In the genomic region with DNA sequence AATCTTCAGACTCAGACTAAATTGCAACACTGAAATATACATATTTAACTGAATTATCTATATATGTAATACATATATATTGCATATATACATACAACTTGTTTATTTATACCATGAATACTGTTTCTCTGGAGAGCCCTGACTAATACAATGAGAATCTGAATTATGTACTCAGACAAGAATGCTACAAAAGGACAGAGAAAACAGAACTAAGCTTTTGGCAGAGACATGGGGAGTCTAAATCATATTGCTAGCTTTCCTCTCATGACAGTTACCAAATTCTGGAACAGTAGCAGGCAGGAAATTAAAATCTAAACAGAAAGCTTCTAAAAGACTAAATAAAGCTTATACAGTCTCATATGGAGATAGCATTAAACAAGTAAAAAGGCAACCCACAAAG, we compare ENCODE assay signal across 18 cellular contexts.
DNase-seq lines count a peak whose midpoint lies in the region; ATAC-seq and TF ChIP-seq lines count a peak whose summit lies in the region.
"Had no signal": no experiment of that assay in that cellular context is flagged by ENCODE, and none has a peak within 500 bp of the region (broad histone marks: within the 10 kb centered on the region; RNA-seq: fewer than 3 reads in every experiment).

No MANE protein-coding gene starts in this region.

- in situ Hi-C loops in GM23248 (cut with MboI) = no loop called here

- H3K4me2 ChIP-seq in GM23248 (ENCODE audit: unreplicated experiment) = peak overlapping the region; percentile 76

- CTCF ChIA-PET in activated naive CD4-positive, alpha-beta T cell treated with anti-CD3 and anti-CD28 coated beads for 36 hours (lab: Charles Lee) = interaction anchor here (2.2 kb wide), 1 partner anchor 8 kb away, joined by 13 read pairs; no protein-coding TSS in a partner anchor

- H3K4me3 ChIP-seq in GM23248 (no peak overlapping the region), adipocyte (ENCODE audit: low read length) (peak overlapping the region; percentile 7), suprapubic skin (no peak overlapping the region)
- H3K4me3 ChIP-seq: cardiac muscle cell, mucosa of descending colon had no signal

- no peaks in the 10 kb centered on the region for H4K20me1 ChIP-seq in GM23248 (ENCODE audit: insufficient read depth)

- H3K27ac ChIP-seq in GM23248 (peak overlapping the region; percentile 86), suprapubic skin (peak overlapping the region; percentile 12)
- H3K27ac ChIP-seq: cardiac muscle cell had no signal

- H3K4me1 Mint-ChIP-seq in activated CD4-positive, alpha-beta T cell treated with anti-CD3 and anti-CD28 coated beads, Interleukin-2, amount 10 ng/mL, durations not matched to agents 24 days and 14 days = no peaks in the 10 kb centered on the region
- H3K4me1 Mint-ChIP-seq in activated naive CD4-positive, alpha-beta T cell treated with anti-CD3 and anti-CD28 coated beads for 36 hours (ENCODE audit: low read depth) = peaks cover 2% of the 10 kb centered on the region
- H3K4me1 Mint-ChIP-seq: CD4-positive, CD25-positive, alpha-beta regulatory T cell had no signal

- no peak for TF ChIP-seq CTCF in suprapubic skin (IDR thresholded peaks at IDR 0.05)

- TF ChIP-seq EP300 in suprapubic skin (IDR thresholded peaks at IDR 0.05) = no peak

- no peak overlapping the region for H2AFZ ChIP-seq in GM23248

- ATAC-seq in GM19324 (IDR thresholded peaks at IDR 0.05; ENCODE audit: low FRiP score, unreplicated experiment) = no peak
- ATAC-seq: mucosa of descending colon had no signal

- no peak for TF ChIP-seq POLR2A in suprapubic skin (IDR thresholded peaks at IDR 0.05)

- H3K36me3 ChIP-seq in GM23248 (ENCODE audit: low read depth) = no peaks in the 10 kb centered on the region
- H3K36me3 ChIP-seq in adipocyte (ENCODE audit: control insufficient read depth, insufficient read depth, low read length, severe bottlenecking) = no peaks in the 10 kb centered on the region
- no peaks in the 10 kb centered on the region for H3K36me3 ChIP-seq in suprapubic skin
- H3K36me3 ChIP-seq: cardiac muscle cell had no signal

- no peaks in the 10 kb centered on the region for H3K79me2 ChIP-seq in GM23248 (ENCODE audit: insufficient read depth)

- H3K27ac Mint-ChIP-seq in activated CD4-positive, alpha-beta T cell treated with anti-CD3 and anti-CD28 coated beads, Interleukin-2, amount 10 ng/mL, durations not matched to agents 24 days and 14 days = no peak overlapping the region
- no peak overlapping the region for H3K27ac Mint-ChIP-seq in activated naive CD4-positive, alpha-beta T cell treated with anti-CD3 and anti-CD28 coated beads for 36 hours
- H3K27ac Mint-ChIP-seq: activated T-helper 1 cell treated with anti-CD3 and anti-CD28 coated beads, Interleukin-12 subunit alpha, Interleukin-12 subunit beta, Interleukin-2, Interleukin-4 antibody, amounts not matched to agents 30 ng/mL and 10 ng/mL and 1 ng/mL, durations not matched to agents 14 hours and 24 hours and 36 hours; CD4-positive, CD25-positive, alpha-beta regulatory T cell; progenitor cell of endocrine pancreas had no signal

- no peak overlapping the region for H3K4me3 Mint-ChIP-seq in activated CD4-positive, alpha-beta T cell treated with anti-CD3 and anti-CD28 coated beads, Interleukin-2, amount 10 ng/mL, durations not matched to agents 24 days and 14 days
- H3K4me3 Mint-ChIP-seq in activated naive CD4-positive, alpha-beta T cell treated with anti-CD3 and anti-CD28 coated beads for 36 hours = no peak overlapping the region
- H3K4me3 Mint-ChIP-seq: activated T-helper 1 cell treated with anti-CD3 and anti-CD28 coated beads, Interleukin-12 subunit alpha, Interleukin-12 subunit beta, Interleukin-2, Interleukin-4 antibody, amounts not matched to agents 30 ng/mL and 10 ng/mL and 1 ng/mL, durations not matched to agents 14 hours and 24 hours and 36 hours; CD4-positive, CD25-positive, alpha-beta regulatory T cell had no signal

- H3K36me3 Mint-ChIP-seq in activated CD4-positive, alpha-beta T cell treated with anti-CD3 and anti-CD28 coated beads, Interleukin-2, amount 10 ng/mL, durations not matched to agents 24 days and 14 days (ENCODE audit: low read depth) = no peaks in the 10 kb centered on the region
- no peaks in the 10 kb centered on the region for H3K36me3 Mint-ChIP-seq in activated naive CD4-positive, alpha-beta T cell treated with anti-CD3 and anti-CD28 coated beads for 36 hours (ENCODE audit: low read depth)
- H3K36me3 Mint-ChIP-seq: CD4-positive, CD25-positive, alpha-beta regulatory T cell had no signal

- peaks cover 31% of the 10 kb centered on the region for H3F3A ChIP-seq in GM23248 (ENCODE audit: insufficient read depth)

- no peaks in the 10 kb centered on the region for H3K9me2 ChIP-seq in GM23248 (ENCODE audit: insufficient read depth)

- intact Hi-C loops in activated CD4-positive, alpha-beta T cell treated with anti-CD3 and anti-CD28 coated beads, Interleukin-2, amount 10 ng/mL, durations not matched to agents 24 days and 14 days (cut with micrococcal nuclease) = no loop called here
- intact Hi-C loops in activated naive CD4-positive, alpha-beta T cell treated with anti-CD3 and anti-CD28 coated beads for 36 hours (cut with micrococcal nuclease) = no loop called here

- DNase-seq in GM23248 = peak; percentile 67
- DNase-seq in adipocyte (ENCODE audit: low read depth) = peak; percentile 76
- DNase-seq in fibroblast of the conjunctiva (ENCODE audit: low read depth) = peak; percentile 75
- no peak for DNase-seq in suprapubic skin (ENCODE audit: low spot score in 2 of 2)
- no peak for DNase-seq in activated CD4-positive, alpha-beta T cell treated with anti-CD3 and anti-CD28 coated beads, Interleukin-2, amount 10 ng/mL, durations not matched to agents 24 days and 14 days
- no peak for DNase-seq in activated naive CD4-positive, alpha-beta T cell treated with anti-CD3 and anti-CD28 coated beads for 36 hours
- DNase-seq in HuH-7.5 (ENCODE audit: low spot score) = no peak
- DNase-seq: activated CD4-positive, alpha-beta T cell treated with anti-CD3 and anti-CD28 coated beads, Interleukin-2, amount 50 U/mL, for 1 hour; CD4-positive, CD25-positive, alpha-beta regulatory T cell; KG1; mucosa of descending colon; NCI-H2029 treated with DMSO at 0.1 percent for 48 hours; stimulated activated CD4-positive, alpha-beta T cell treated with anti-CD3 and anti-CD28 coated beads, Interleukin-2, amount 100 ng/mL, for 48 hours; stimulated activated naive CD4-positive, alpha-beta T cell treated with Interleukin-2 at 50 U/mL for 16 hours had no signal

- H3K27me3 Mint-ChIP-seq in activated CD4-positive, alpha-beta T cell treated with anti-CD3 and anti-CD28 coated beads, Interleukin-2, amount 10 ng/mL, durations not matched to agents 24 days and 14 days = peaks cover 5% of the 10 kb centered on the region
- H3K27me3 Mint-ChIP-seq in activated naive CD4-positive, alpha-beta T cell treated with anti-CD3 and anti-CD28 coated beads for 36 hours (ENCODE audit: low read depth) = peaks cover 4% of the 10 kb centered on the region
- H3K27me3 Mint-ChIP-seq: progenitor cell of endocrine pancreas had no signal

- no peaks in the 10 kb centered on the region for H3K9me3 Mint-ChIP-seq in activated CD4-positive, alpha-beta T cell treated with anti-CD3 and anti-CD28 coated beads, Interleukin-2, amount 10 ng/mL, durations not matched to agents 24 days and 14 days
- H3K9me3 Mint-ChIP-seq in activated naive CD4-positive, alpha-beta T cell treated with anti-CD3 and anti-CD28 coated beads for 36 hours = no peaks in the 10 kb centered on the region
- H3K9me3 Mint-ChIP-seq: activated T-helper 1 cell treated with anti-CD3 and anti-CD28 coated beads, Interleukin-12 subunit alpha, Interleukin-12 subunit beta, Interleukin-2, Interleukin-4 antibody, amounts not matched to agents 30 ng/mL and 10 ng/mL and 1 ng/mL, durations not matched to agents 14 hours and 24 hours and 36 hours; CD4-positive, CD25-positive, alpha-beta regulatory T cell had no signal

- H3K27me3 ChIP-seq in GM23248 (replicated peaks; ENCODE audit: insufficient read depth) (no peaks in the 10 kb centered on the region), adipocyte (replicated peaks; ENCODE audit: control insufficient read depth, insufficient read depth, low read length) (no peaks in the 10 kb centered on the region), suprapubic skin (no peaks in the 10 kb centered on the region)
- H3K27me3 ChIP-seq: cardiac muscle cell had no signal

- no peaks in the 10 kb centered on the region for H3K9me3 ChIP-seq in GM23248 (ENCODE audit: low read depth)
- peaks cover 8% of the 10 kb centered on the region for H3K9me3 ChIP-seq in adipocyte (ENCODE audit: control insufficient read depth, low read length)
- H3K9me3 ChIP-seq in suprapubic skin = no peaks in the 10 kb centered on the region
- H3K9me3 ChIP-seq: mucosa of descending colon had no signal

- H3K4me1 ChIP-seq in GM23248 (ENCODE audit: insufficient read depth) = peaks cover 26% of the 10 kb centered on the region
- peaks cover 33% of the 10 kb centered on the region for H3K4me1 ChIP-seq in adipocyte (ENCODE audit: control insufficient read depth, insufficient read depth, low read length)
- H3K4me1 ChIP-seq in suprapubic skin = peaks cover 10% of the 10 kb centered on the region

- H3K9ac ChIP-seq in GM23248 (no peak overlapping the region), adipocyte (ENCODE audit: low read length) (peak overlapping the region; percentile 79)

Comparison
In these comparisons a context has a peak if more than half of its experiments do, and no peak if none do; other contexts are left out.
1. DNase-seq: peak in GM23248 (single experiment), adipocyte (single experiment) and fibroblast of the conjunctiva (single experiment); none in suprapubic skin (0 of 2), activated CD4-positive, alpha-beta T cell treated with anti-CD3 and anti-CD28 coated beads, Interleukin-2, amount 10 ng/mL, durations not matched to agents 24 days and 14 days (single experiment), activated naive CD4-positive, alpha-beta T cell treated with anti-CD3 and anti-CD28 coated beads for 36 hours (single experiment) and HuH-7.5 (single experiment).